In genomic region chr4:28868831-28869230, GRCh38 we compare ENCODE assay signal across 15 cellular contexts.
DNase-seq lines count a peak whose midpoint lies in the region; ATAC-seq, FAIRE-seq and TF ChIP-seq lines count a peak whose summit lies in the region.
"Had no signal": no experiment of that assay in that cellular context is flagged by ENCODE, and none has a peak within 500 bp of the region (broad histone marks: within the 10 kb centered on the region; RNA-seq: fewer than 3 reads in every experiment).

No MANE protein-coding gene starts in this region.

- H3K27me3 ChIP-seq in astrocyte (ENCODE audit: insufficient read depth, low read length) (no peaks in the 10 kb centered on the region), thyroid gland (no peaks in the 10 kb centered on the region)
- H3K27me3 ChIP-seq: BE2C had no signal

- no peaks in the 10 kb centered on the region for H3K27me3 Mint-ChIP-seq in astrocyte (ENCODE audit: low read depth, unreplicated experiment)
- no peaks in the 10 kb centered on the region for H3K27me3 Mint-ChIP-seq in stimulated activated memory B cell treated with anti-CD40 and anti-IgM and Interleukin-4, amounts not matched to agents 10 μg/mL and 1 μg/mL and 100 μg/mL, for 72 hours
- H3K27me3 Mint-ChIP-seq: CD4-positive, alpha-beta memory T cell had no signal

- TF ChIP-seq CTCF in astrocyte (IDR thresholded peaks at IDR 0.05; ENCODE audit: insufficient read depth, low read depth, low read length) (no peak), fibroblast of the aortic adventitia (IDR thresholded peaks at IDR 0.05; ENCODE audit: insufficient read depth, low read length) (no peak), thyroid gland (IDR thresholded peaks at IDR 0.05) (no peak)

- no peak for TF ChIP-seq POLR2A in GM12891 (IDR thresholded peaks at IDR 0.05; ENCODE audit: low read depth, low read length)
- TF ChIP-seq POLR2A in thyroid gland (IDR thresholded peaks at IDR 0.05): no peak

- no peaks in the 10 kb centered on the region for H3K36me3 Mint-ChIP-seq in astrocyte (ENCODE audit: low read depth, unreplicated experiment)
- no peaks in the 10 kb centered on the region for H3K36me3 Mint-ChIP-seq in stimulated activated memory B cell treated with anti-CD40 and anti-IgM and Interleukin-4, amounts not matched to agents 10 μg/mL and 1 μg/mL and 100 μg/mL, for 72 hours
- H3K36me3 Mint-ChIP-seq: CD4-positive, alpha-beta memory T cell had no signal

- H3K27ac ChIP-seq in astrocyte (ENCODE audit: low read depth, low read length): no peak overlapping the region
- H3K27ac ChIP-seq in thyroid gland: no peak overlapping the region
- H3K27ac ChIP-seq: C4-2B had no signal

- no peaks in the 10 kb centered on the region for H3K9me3 Mint-ChIP-seq in astrocyte (ENCODE audit: unreplicated experiment)
- no peaks in the 10 kb centered on the region for H3K9me3 Mint-ChIP-seq in stimulated activated memory B cell treated with anti-CD40 and anti-IgM and Interleukin-4, amounts not matched to agents 10 μg/mL and 1 μg/mL and 100 μg/mL, for 72 hours
- H3K9me3 Mint-ChIP-seq: GM23338 had no signal

- no peak overlapping the region for H3K4me3 Mint-ChIP-seq in astrocyte (ENCODE audit: unreplicated experiment)
- no peak overlapping the region for H3K4me3 Mint-ChIP-seq in stimulated activated memory B cell treated with anti-CD40 and anti-IgM and Interleukin-4, amounts not matched to agents 10 μg/mL and 1 μg/mL and 100 μg/mL, for 72 hours
- H3K4me3 Mint-ChIP-seq: CD4-positive, alpha-beta memory T cell; GM23338 had no signal

- H4K20me1 ChIP-seq in astrocyte (ENCODE audit: insufficient read depth, low read length): no peaks in the 10 kb centered on the region

- no peaks in the 10 kb centered on the region for H3K4me1 Mint-ChIP-seq in astrocyte (ENCODE audit: low read depth, unreplicated experiment)
- no peaks in the 10 kb centered on the region for H3K4me1 Mint-ChIP-seq in stimulated activated memory B cell treated with anti-CD40 and anti-IgM and Interleukin-4, amounts not matched to agents 10 μg/mL and 1 μg/mL and 100 μg/mL, for 72 hours
- H3K4me1 Mint-ChIP-seq: CD4-positive, alpha-beta memory T cell; GM23338 had no signal

- H3K4me2 ChIP-seq in astrocyte (ENCODE audit: low read length): no peak overlapping the region
- H3K4me2 ChIP-seq: GM23338 had no signal

- H2AFZ ChIP-seq in astrocyte (ENCODE audit: low read depth, low read length): no peak overlapping the region
- H2AFZ ChIP-seq: GM23338 had no signal

- WGBS in thyroid gland, 2 donors: 68 to 76% methylated on average over 3 of the region's 3 CpGs

- no peaks in the 10 kb centered on the region for H3K79me2 ChIP-seq in astrocyte (ENCODE audit: insufficient read depth, low read length)

- H3K27ac Mint-ChIP-seq in astrocyte (ENCODE audit: unreplicated experiment): no peak overlapping the region
- H3K27ac Mint-ChIP-seq in stimulated activated memory B cell treated with anti-CD40 and anti-IgM and Interleukin-4, amounts not matched to agents 10 μg/mL and 1 μg/mL and 100 μg/mL, for 72 hours: no peak overlapping the region
- H3K27ac Mint-ChIP-seq: CD4-positive, alpha-beta memory T cell; GM23338 had no signal

- H3K9ac ChIP-seq in astrocyte (ENCODE audit: low read length): no peak overlapping the region

- FAIRE-seq in astrocyte (lab: Jason Lieb, UNC): no peak
- FAIRE-seq in GM12891 (lab: Jason Lieb, UNC): no peak
- FAIRE-seq: GM18507 had no signal

- H3K36me3 ChIP-seq in astrocyte (ENCODE audit: insufficient read depth, low read length) (no peaks in the 10 kb centered on the region), thyroid gland (no peaks in the 10 kb centered on the region)
- H3K36me3 ChIP-seq: BE2C had no signal

- no peak for ATAC-seq in stimulated activated memory B cell treated with anti-CD40 and anti-IgM and Interleukin-4, amounts not matched to agents 10 μg/mL and 1 μg/mL and 100 μg/mL, for 72 hours
- ATAC-seq: GM23338 had no signal

- DNase-seq in ELR (ENCODE audit: low read depth) (peak; percentile 1), astrocyte (ENCODE audit: low read depth) (peak; percentile 16), fibroblast of the aortic adventitia (ENCODE audit: low read depth) (peak; percentile 74), GM12891 (ENCODE audit: insufficient read length, low spot score) (no peak), thyroid gland (no peak), epidermal melanocyte (ENCODE audit: insufficient read length, low spot score) (no peak)
- DNase-seq: BE2C; CD4-positive, alpha-beta memory T cell; DMS79; GF-D8; H7 had no signal

- intact Hi-C loops in thyroid gland (cut with DNase I): no loop called here

- H3K4me1 ChIP-seq in astrocyte (ENCODE audit: insufficient read depth, low read length) (no peaks in the 10 kb centered on the region), thyroid gland (no peaks in the 10 kb centered on the region)
- H3K4me1 ChIP-seq: BE2C had no signal

- H3K9me3 ChIP-seq in astrocyte (ENCODE audit: insufficient read depth, low read depth, low read length): no peaks in the 10 kb centered on the region
- no peaks in the 10 kb centered on the region for H3K9me3 ChIP-seq in thyroid gland
- H3K9me3 ChIP-seq: BE2C had no signal

- H3K4me3 ChIP-seq in astrocyte (ENCODE audit: insufficient read depth, low read depth, low read length): no peak overlapping the region
- no peak overlapping the region for H3K4me3 ChIP-seq in fibroblast of the aortic adventitia (ENCODE audit: low read depth, low read length)
- H3K4me3 ChIP-seq in thyroid gland (replicated peaks in 1 of 3): no peak overlapping the region
- H3K4me3 ChIP-seq: GM23338 had no signal

TF ChIP-seq in GM12891, 5 proteins besides CTCF, POLR2A, EP300 and RAD21:
- TF ChIP-seq POLR2AphosphoS5 (IDR thresholded peaks at IDR 0.05; ENCODE audit: low read depth, low read length) (no peak), POU2F2 (IDR thresholded peaks at IDR 0.05; ENCODE audit: low read depth, low read length) (no peak), PAX5 (IDR thresholded peaks at IDR 0.05; ENCODE audit: insufficient read depth, low read length, severe bottlenecking) (no peak), SPI1 (IDR thresholded peaks at IDR 0.05; ENCODE audit: low read depth, low read length) (no peak), TAF1 (IDR thresholded peaks at IDR 0.05; ENCODE audit: low read depth, low read length) (no peak)

Comparison
In these comparisons a context has a peak if more than half of its experiments do, and no peak if none do; other contexts are left out.
1. DNase-seq: peak in ELR (single experiment), astrocyte (single experiment) and fibroblast of the aortic adventitia (single experiment); none in GM12891 (single experiment), thyroid gland (0 of 2) and epidermal melanocyte (single experiment).